1 cellular context compared by ENCODE assay signal in genomic region chr22:20803696-20804324, GRCh38.
TF ChIP-seq lines count a peak whose summit lies in the region.

No MANE protein-coding gene starts in this region.

TF ChIP-seq in K562, 482 proteins besides CTCF, POLR2A, EP300 and RAD21 (continued from another document and continues in another):
- TF ChIP-seq HNRNPL (IDR thresholded peaks at IDR 0.05; ENCODE audit: low read depth, low read length), result no peak
- no peak for TF ChIP-seq NFXL1 (CRISPR knock-in tag; IDR thresholded peaks at IDR 0.05)
- TF ChIP-seq THAP12 (CRISPR knock-in tag; IDR thresholded peaks at IDR 0.05), result peak; percentile 79; the same call in 1 of the 2 replicates
- no peak for TF ChIP-seq MIER1 (IDR thresholded peaks at IDR 0.05; ENCODE audit: low read depth)
- no peak for TF ChIP-seq KAT2B (IDR thresholded peaks at IDR 0.05; ENCODE audit: low read depth, low read length)
- no peak for TF ChIP-seq CBX3 (IDR thresholded peaks at IDR 0.05; ENCODE audit: borderline replicate concordance in 1 of 2, low read length in 2 of 2)
- TF ChIP-seq NR3C1 (CRISPR knock-in tag; IDR thresholded peaks at IDR 0.05), result no peak
- TF ChIP-seq ZNF398 (CRISPR knock-in tag; IDR thresholded peaks at IDR 0.05), result no peak
- peak; percentile 6 for TF ChIP-seq TAF1 (IDR thresholded peaks at IDR 0.05; ENCODE audit: control insufficient read depth, extremely low read depth, insufficient read depth, low read length, severe bottlenecking)
- TF ChIP-seq NCOA4 (IDR thresholded peaks at IDR 0.05; ENCODE audit: partially characterized antibody), result no peak
- TF ChIP-seq YY1 (IDR thresholded peaks at IDR 0.05; ENCODE audit: borderline replicate concordance in 1 of 3, control insufficient read depth in 1 of 3, extremely low read depth in 1 of 3, insufficient read depth in 3 of 3, insufficient read length in 1 of 3, insufficient replicate concordance in 2 of 3, low read depth in 1 of 3, low read length in 2 of 3), result peak in 2 of 3 experiments; percentile 25 to 40
- no peak for TF ChIP-seq GTF3C2 (IDR thresholded peaks at IDR 0.05; ENCODE audit: borderline replicate concordance, extremely low read depth, insufficient read length)
- TF ChIP-seq ZNF274 (IDR thresholded peaks at IDR 0.05; ENCODE audit: borderline replicate concordance, low read depth, low read length), result no peak
- TF ChIP-seq PRMT5 (CRISPR knock-in tag; IDR thresholded peaks at IDR 0.05), result no peak
- TF ChIP-seq ZNF717 (CRISPR knock-in tag; IDR thresholded peaks at IDR 0.05), result no peak
- peak; percentile 18; the same call in 1 of the 2 replicates for TF ChIP-seq GABPB2 (CRISPR knock-in tag; conservative IDR thresholded peaks at IDR 0.05)
- TF ChIP-seq BCL6 (CRISPR knock-in tag; IDR thresholded peaks at IDR 0.05), result no peak
- TF ChIP-seq CCNT2 (IDR thresholded peaks at IDR 0.05; ENCODE audit: borderline replicate concordance, extremely low read depth, insufficient read length, low read depth, low read length), result no peak
- no peak for TF ChIP-seq TAF15 (IDR thresholded peaks at IDR 0.05; ENCODE audit: low read depth, low read length)
- peak; percentile 59; the same call in 1 of the 2 replicates for TF ChIP-seq ZC3H11A (IDR thresholded peaks at IDR 0.05; ENCODE audit: low read depth, low read length)
- 0 out of 2 replicates have a peak, but pooled peaks have one; percentile 1 for TF ChIP-seq NFE2 (IDR thresholded peaks at IDR 0.05; ENCODE audit: low read depth)
- no peak for TF ChIP-seq FOXM1 (IDR thresholded peaks at IDR 0.05; ENCODE audit: low read depth)
- TF ChIP-seq FOXM1 (CRISPR knock-in tag; IDR thresholded peaks at IDR 0.05; ENCODE audit: low read depth), result no peak
- 0 out of 2 replicates have a peak, but pooled peaks have one; percentile 20 for TF ChIP-seq TCF7 (IDR thresholded peaks at IDR 0.05; ENCODE audit: borderline replicate concordance)
- TF ChIP-seq PBX2 (CRISPR knock-in tag; IDR thresholded peaks at IDR 0.05; ENCODE audit: low read depth), result no peak
- TF ChIP-seq PBX2 (tag; conservative IDR thresholded peaks at IDR 0.05; ENCODE audit: low read depth), result no peak
- TF ChIP-seq CEBPG (CRISPR knock-in tag; IDR thresholded peaks at IDR 0.05), result no peak
- no peak for TF ChIP-seq CEBPG (tag; conservative IDR thresholded peaks at IDR 0.05 in 1 of 2, IDR thresholded peaks at IDR 0.05 in 1 of 2)
- TF ChIP-seq ZEB2 (IDR thresholded peaks at IDR 0.05), result no peak
- no peak for TF ChIP-seq ZNF232 (CRISPR knock-in tag; IDR thresholded peaks at IDR 0.05)
- no peak for TF ChIP-seq SRF (CRISPR knock-in tag; IDR thresholded peaks at IDR 0.05)
- TF ChIP-seq AFF4 (CRISPR knock-in tag; IDR thresholded peaks at IDR 0.05), result no peak
- no peak for TF ChIP-seq HNRNPH1 (optimal IDR thresholded peaks at IDR 0.05; ENCODE audit: low read depth, low read length)
- TF ChIP-seq ZNF785 (CRISPR knock-in tag; IDR thresholded peaks at IDR 0.05), result no peak
- TF ChIP-seq ZFP1 (CRISPR knock-in tag; IDR thresholded peaks at IDR 0.05), result no peak
- peak; percentile 38; the same call in 1 of the 2 replicates for TF ChIP-seq HCFC1 (IDR thresholded peaks at IDR 0.05; ENCODE audit: low read depth, low read length)
- peak; percentile 93 for TF ChIP-seq CC2D1A (IDR thresholded peaks at IDR 0.05)
- TF ChIP-seq CBFA2T3 (IDR thresholded peaks at IDR 0.05), result no peak
- TF ChIP-seq KDM4B (IDR thresholded peaks at IDR 0.05; ENCODE audit: borderline replicate concordance in 2 of 2, low read depth in 1 of 2), result peak in 1 of 2 experiments; percentile 51; a peak in 1 of 4 replicates
- no peak for TF ChIP-seq ATF6 (CRISPR knock-in tag; IDR thresholded peaks at IDR 0.05)
- TF ChIP-seq THRB (CRISPR knock-in tag; conservative IDR thresholded peaks at IDR 0.05), result no peak
- TF ChIP-seq NONO (IDR thresholded peaks at IDR 0.05; ENCODE audit: low read depth in 2 of 2, low read length in 1 of 2), result no peak
- TF ChIP-seq CTCFL (IDR thresholded peaks at IDR 0.05; ENCODE audit: borderline replicate concordance, insufficient read depth, low read depth, low read length, poor library complexity, severe bottlenecking), result peak; percentile 67
- TF ChIP-seq SMAD1 (IDR thresholded peaks at IDR 0.05; ENCODE audit: low read depth, low read length, partially characterized antibody), result no peak
- TF ChIP-seq IFI16 (CRISPR knock-in tag; IDR thresholded peaks at IDR 0.05), result no peak
- TF ChIP-seq NEUROD1 (IDR thresholded peaks at IDR 0.05; ENCODE audit: borderline replicate concordance, low read depth, low read length, partially characterized antibody), result peak; percentile 52
